In the genomic region with DNA sequence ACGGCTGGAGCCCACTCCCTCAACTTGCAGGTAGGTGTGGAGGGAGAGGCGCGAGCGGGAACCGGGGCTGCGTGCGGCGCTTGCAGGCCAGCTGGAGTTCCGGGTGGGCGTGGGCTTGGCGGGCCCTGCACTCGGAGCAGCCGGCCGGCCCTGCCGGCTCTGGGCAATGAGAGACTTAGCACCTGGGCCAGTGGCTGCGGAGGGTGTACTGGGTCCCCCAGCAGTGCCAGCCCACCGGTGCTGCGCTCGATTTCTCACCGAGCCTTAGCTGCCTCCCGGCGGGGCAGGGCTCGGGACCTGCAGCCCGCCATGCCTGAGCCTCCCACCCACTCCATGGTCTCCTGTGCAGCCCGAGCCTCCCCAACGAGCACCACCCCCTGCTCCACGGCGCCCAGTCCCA, we compare ENCODE assay signal across 3 cellular contexts. TPM values are rescaled to one million over a fixed set of nuclear protein-coding genes. Genes with fewer than 3 reads are reported as not detected.
"Had no signal": no experiment of that assay in that cellular context is flagged by ENCODE, and none has a peak within 500 bp of the region (broad histone marks: within the 10 kb centered on the region; RNA-seq: fewer than 3 reads in every experiment).

No MANE protein-coding gene starts in this region.

RNA-seq across cellular contexts. Expression of gene SSMEM1, which starts 22.3 kb away (rescaled TPM):
- total RNA-seq: M059J, MCF 10A had no signal

RNA-seq across cellular contexts. Expression of gene CPA2, which starts 36.7 kb away (rescaled TPM):
- total RNA-seq: LHCN-M2, MCF 10A had no signal
